Comparison of ENCODE assay signal across 14 cellular contexts in genomic region chr17:48500435-48501426, GRCh38. TPM values are rescaled to one million over a fixed set of nuclear protein-coding genes. Genes with fewer than 3 reads are reported as not detected.
DNase-seq lines count a peak whose midpoint lies in the region; ATAC-seq and TF ChIP-seq lines count a peak whose summit lies in the region.
"Had no signal": no experiment of that assay in that cellular context is flagged by ENCODE, and none has a peak within 500 bp of the region (broad histone marks: within the 10 kb centered on the region; RNA-seq: fewer than 3 reads in every experiment).

No MANE protein-coding gene starts in this region.

- H3K27ac ChIP-seq in mesendoderm (ENCODE audit: low read depth, low read length) (no peak overlapping the region), thyroid gland (no peak overlapping the region)
- H3K27ac ChIP-seq: HL-60, SJSA1 had no signal

- H3K27me3 Mint-ChIP-seq in brain = peaks cover 79% of the 10 kb centered on the region
- H3K27me3 Mint-ChIP-seq in natural killer cell (ENCODE audit: low read depth in 2 of 2) = peaks cover 8 to 11% of the 10 kb centered on the region in 2 donors

- H3K79me1 ChIP-seq in mesendoderm (ENCODE audit: low read length) = no peaks in the 10 kb centered on the region

- no peaks in the 10 kb centered on the region for H3K9me3 ChIP-seq in thyroid gland
- H3K9me3 ChIP-seq: breast epithelium, SJSA1 had no signal

- H2BK120ac ChIP-seq in mesendoderm (ENCODE audit: low read depth, low read length) = no peak overlapping the region

- H3K4me3 Mint-ChIP-seq in brain (peak overlapping the region in 1 of 5 experiments; percentile 30), natural killer cell (no peak overlapping the region)

- no CpG with 5 or more reads among the region's 12 CpGs for WGBS in mesendoderm (ENCODE audit: extremely low coverage, insufficient coverage, low lambda C conversion rate)
- WGBS in thyroid gland, 2 donors = 63 to 72% methylated on average over 12 of the region's 12 CpGs

- H4K8ac ChIP-seq in mesendoderm (ENCODE audit: low read depth, low read length) = no peak overlapping the region

- H3K4me1 ChIP-seq in mesendoderm (ENCODE audit: control insufficient read depth, low read depth, low read length) (no peaks in the 10 kb centered on the region), thyroid gland (no peaks in the 10 kb centered on the region)
- H3K4me1 ChIP-seq: breast epithelium had no signal

- no peaks in the 10 kb centered on the region for H3K27me3 ChIP-seq in mesendoderm (ENCODE audit: insufficient read depth, low read length, poor library complexity)
- no peaks in the 10 kb centered on the region for H3K27me3 ChIP-seq in thyroid gland
- H3K27me3 ChIP-seq: breast epithelium, SJSA1 had no signal

- no peak overlapping the region for H3K27ac Mint-ChIP-seq in brain
- H3K27ac Mint-ChIP-seq in natural killer cell = no peak overlapping the region

- no peaks in the 10 kb centered on the region for H3K36me3 ChIP-seq in mesendoderm (ENCODE audit: control insufficient read depth, insufficient read depth, low read length)
- no peaks in the 10 kb centered on the region for H3K36me3 ChIP-seq in thyroid gland
- H3K36me3 ChIP-seq: breast epithelium, SJSA1 had no signal

- TF ChIP-seq POLR2A in thyroid gland (IDR thresholded peaks at IDR 0.05) = no peak

- no peaks in the 10 kb centered on the region for H3K79me2 ChIP-seq in mesendoderm (ENCODE audit: control insufficient read depth, insufficient read depth, low read length)

- H2BK5ac ChIP-seq in mesendoderm (ENCODE audit: low read length) = no peak overlapping the region

- H3K36me3 Mint-ChIP-seq in brain (no peaks in the 10 kb centered on the region), natural killer cell (no peaks in the 10 kb centered on the region)

- TF ChIP-seq CTCF in AG10803 (conservative IDR thresholded peaks at IDR 0.05; ENCODE audit: low read length) = peak; percentile 20; the same call in 1 of the 2 replicates
- peak; percentile 11 to 27 for TF ChIP-seq CTCF in brain (conservative IDR thresholded peaks at IDR 0.05)
- no peak for TF ChIP-seq CTCF in thyroid gland (IDR thresholded peaks at IDR 0.05)
- TF ChIP-seq CTCF in natural killer cell (IDR thresholded peaks at IDR 0.05) = no peak

- no peak overlapping the region for H3K9ac ChIP-seq in mesendoderm (ENCODE audit: low read length)

- H3K4me3 ChIP-seq in AG10803 (ENCODE audit: low read length) (no peak overlapping the region), mesendoderm (ENCODE audit: low read length) (no peak overlapping the region), thyroid gland (replicated peaks in 1 of 3) (no peak overlapping the region)
- H3K4me3 ChIP-seq: breast epithelium, SJSA1 had no signal

- no peak overlapping the region for H3K23ac ChIP-seq in mesendoderm (ENCODE audit: low read length)

- no peak overlapping the region for H2BK15ac ChIP-seq in mesendoderm (replicated peaks; ENCODE audit: low read depth)

- H2AK5ac ChIP-seq in mesendoderm (ENCODE audit: low read length) = no peak overlapping the region

- no peak overlapping the region for H3K4me2 ChIP-seq in mesendoderm (ENCODE audit: low read length)

- no peak overlapping the region for H3K56ac ChIP-seq in mesendoderm (ENCODE audit: low read length)

- no peak for ATAC-seq in natural killer cell

- DNase-seq in AG10803 (ENCODE audit: low read depth) (no peak), HT-29 (ENCODE audit: low spot score) (peak; percentile 71), mesendoderm (peak; percentile 84), thyroid gland (no peak), natural killer cell (no peak), globus pallidus (ENCODE audit: low spot score) (no peak), middle frontal gyrus (ENCODE audit: extremely low spot score, low spot score) (no peak)
- DNase-seq: NCI-H524 treated with DMSO at 0.1 percent for 48 hours; stimulated activated CD4-positive, alpha-beta T cell treated with anti-CD3 and anti-CD28 coated beads, Interleukin-12 subunit alpha, Interleukin-12 subunit beta, amount 100 ng/mL, for 4 hours had no signal

- H3K4ac ChIP-seq in mesendoderm (ENCODE audit: low read depth, low read length) = no peak overlapping the region

- H3K4me1 Mint-ChIP-seq in brain (no peaks in the 10 kb centered on the region), natural killer cell (peaks cover 8 to 9% of the 10 kb centered on the region in 2 donors)

- H3K18ac ChIP-seq in mesendoderm (ENCODE audit: low read length) = no peak overlapping the region

- intact Hi-C loops in thyroid gland (cut with DNase I) = no loop called here
- intact Hi-C loops in natural killer cell (cut with micrococcal nuclease) = no loop called here

- H4K5ac ChIP-seq in mesendoderm (ENCODE audit: low read length) = no peak overlapping the region

- H3K9me3 Mint-ChIP-seq in brain (peaks cover 0 to 2% (median 0%) of the 10 kb centered on the region in 5 experiments), natural killer cell (no peaks in the 10 kb centered on the region)

RNA-seq across cellular contexts. Expression of gene HOXB1, which starts 30.1 kb away (rescaled TPM):
- total RNA-seq in HT-29 (2014; rRNA removed; shearing (Covaris generic)) = 0.08 TPM in 1 of 2 replicates, not detected in the other
- not detected for polyA plus RNA-seq in brain (ENCODE audit: insufficient read depth, low read depth, low replicate concordance)
- 0.17 TPM for polyA plus RNA-seq in mesendoderm (2013, experiment 1 of 2)
- 0.18 TPM for polyA plus RNA-seq in mesendoderm (2013, experiment 2 of 2)
- total RNA-seq in thyroid gland = not detected
- total RNA-seq in natural killer cell = not detected
- total RNA-seq: breast epithelium, myocyte, SJSA1 had no signal

RNA-seq across cellular contexts. Expression of gene HOXB2, which starts 44.2 kb away (rescaled TPM):
- 2.3 and 7.0 TPM in 2 replicates for total RNA-seq in HT-29 (2014; rRNA removed; shearing (Covaris generic))
- polyA plus RNA-seq in brain (ENCODE audit: insufficient read depth, low read depth, low replicate concordance) = 168 TPM
- polyA plus RNA-seq in mesendoderm (2013, experiment 1 of 2) = 0.03 TPM
- 0.04 TPM for polyA plus RNA-seq in mesendoderm (2013, experiment 2 of 2)
- 1 to 10 TPM; 2.6 to 9.4 (median 5.2) TPM for total RNA-seq in thyroid gland
- 10 to 100 TPM; 21.6 to 30.5 (median 24.7) TPM for total RNA-seq in natural killer cell

Comparison
In these comparisons a context has a peak if more than half of its experiments do, and no peak if none do; other contexts are left out.
1. DNase-seq: peak in HT-29 (single experiment) and mesendoderm (single experiment); none in AG10803 (single experiment), thyroid gland (0 of 2), natural killer cell (single experiment), globus pallidus (single experiment) and middle frontal gyrus (single experiment).
2. CTCF ChIP-seq: peak in AG10803 (single experiment) and brain (2 of 2); none in thyroid gland (0 of 6) and natural killer cell (single experiment).